Comparison of ENCODE assay signal across 17 cellular contexts in genomic region chr7:47477191-47478016, GRCh38.
DNase-seq lines count a peak whose midpoint lies in the region; ATAC-seq, FAIRE-seq and TF ChIP-seq lines count a peak whose summit lies in the region.
"Had no signal": no experiment of that assay in that cellular context is flagged by ENCODE, and none has a peak within 500 bp of the region (broad histone marks: within the 10 kb centered on the region; RNA-seq: fewer than 3 reads in every experiment).

No MANE protein-coding gene starts in this region.

- H3K9ac ChIP-seq in HepG2 (ENCODE audit: insufficient read depth, low read depth, low read length), result no peak overlapping the region

- H3K36me3 Mint-ChIP-seq in activated naive CD4-positive, alpha-beta T cell treated with anti-CD3 and anti-CD28 coated beads, Interleukin-2, amount 50 U/mL, for 72 hours, result no peaks in the 10 kb centered on the region

- TF ChIP-seq POLR2A in HepG2 (IDR thresholded peaks at IDR 0.05; ENCODE audit: insufficient read depth in 1 of 2, low read depth in 2 of 2, low read length in 2 of 2) (no peak), testis (IDR thresholded peaks at IDR 0.05) (no peak)

- no peak for FAIRE-seq in HepG2 (lab: Jason Lieb, UNC)

- H3K9me3 Mint-ChIP-seq in activated naive CD4-positive, alpha-beta T cell treated with anti-CD3 and anti-CD28 coated beads, Interleukin-2, amount 50 U/mL, for 72 hours, result no peaks in the 10 kb centered on the region
- H3K9me3 Mint-ChIP-seq: stimulated activated naive CD8-positive, alpha-beta T cell treated with anti-CD3 and anti-CD28 coated beads, Interleukin-15, amount 100 ng/mL, for 72 hours had no signal

- TF ChIP-seq CTCF in heart right ventricle (IDR thresholded peaks at IDR 0.05), result no peak
- no peak for TF ChIP-seq CTCF in HepG2 (CRISPR knock-in tag; IDR thresholded peaks at IDR 0.05)
- no peak for TF ChIP-seq CTCF in testis (IDR thresholded peaks at IDR 0.05)

- no peak for TF ChIP-seq RAD21 in HepG2 (CRISPR knock-in tag; IDR thresholded peaks at IDR 0.05)

- H3K4me1 ChIP-seq in heart right ventricle, result peaks cover 14 to 77% (median 56%) of the 10 kb centered on the region in 9 donors
- peaks cover 96% of the 10 kb centered on the region for H3K4me1 ChIP-seq in HepG2 (ENCODE audit: insufficient read depth, low read length)
- H3K4me1 ChIP-seq in testis, result peaks cover 77% of the 10 kb centered on the region

- POLR2A ChIA-PET in HepG2 (lab: Yijun Ruan, JAX), result interaction anchor here (1.5 to 3.9 kb wide), 2 partner anchors 22 to 61 kb away, joined by 3 to 46 read pairs; no protein-coding TSS in a partner anchor

- CTCF ChIA-PET in HepG2 (lab: Yijun Ruan, JAX; ENCODE audit: low intra/inter-chr PET ratio, low total read pairs), result no interaction called here

- no TSS peak for BruUV-seq in HepG2 (replicated peaks; lab: Mats Ljungman, UMichigan)

- peaks cover 33% of the 10 kb centered on the region for H4K20me1 ChIP-seq in HepG2 (ENCODE audit: insufficient read depth, low read length)

- H3K4me2 ChIP-seq in HepG2 (ENCODE audit: low read depth, low read length), result no peak overlapping the region

- in situ Hi-C loops in HepG2 (cut with HindIII; ENCODE audit: extremely low pct_ligation_motif_present, low pct_unique_long_range_greater_than_20kb), result loop anchor here (5.0 kb wide), 1 partner anchor 100 kb away; no protein-coding TSS in a partner anchor

- H2AFZ ChIP-seq in HepG2 (ENCODE audit: low read length), result no peak overlapping the region

- no peaks in the 10 kb centered on the region for H3K9me3 ChIP-seq in heart right ventricle
- no peaks in the 10 kb centered on the region for H3K9me3 ChIP-seq in HepG2 (ENCODE audit: low read length)
- H3K9me3 ChIP-seq in testis, result no peaks in the 10 kb centered on the region
- H3K9me3 ChIP-seq: neutrophil, SJSA1 had no signal

- intact Hi-C loops in heart right ventricle (cut with DNase I), result no loop called here
- intact Hi-C loops in left ventricle myocardium superior (cut with micrococcal nuclease), result no loop called here
- intact Hi-C loops in HepG2 (cut with micrococcal nuclease; ENCODE audit: unreplicated experiment), result loop anchor here (5.0 to 10.0 kb wide), 2 partner anchors 35 to 307 kb away; no protein-coding TSS in a partner anchor
- intact Hi-C loops in testis (cut with DNase I; ENCODE audit: low total_unique reads), result no loop called here

- DNase-seq in heart right ventricle, result no peak
- no peak for DNase-seq in left ventricle myocardium superior
- peak; percentile 10 for DNase-seq in NCI-H774 (lab: John Stamatoyannopoulos, UW)
- no peak for DNase-seq in HepG2 (ENCODE audit: low spot score)
- no peak for DNase-seq in testis
- DNase-seq in NCI-H1092 (lab: John Stamatoyannopoulos, UW), result no peak
- DNase-seq in activated naive CD4-positive, alpha-beta T cell treated with anti-CD3 and anti-CD28 coated beads, Interleukin-2, amount 50 U/mL, for 72 hours (ENCODE audit: low spot score in 2 of 2), result no peak
- DNase-seq: activated effector memory CD4-positive, alpha-beta T cell treated with anti-CD3 and anti-CD28 coated beads, Interleukin-2, amount 50 U/mL, for 16 hours; Calu3; effector memory CD4-positive, alpha-beta T cell; mammary epithelial cell; NK-92 treated with Interleukin-12 subunit alpha and Interleukin-12 subunit beta, amount 100 ng/mL, for 24 hours; stimulated activated naive CD8-positive, alpha-beta T cell treated with anti-CD3 and anti-CD28 coated beads, Interleukin-15, amount 100 ng/mL, for 72 hours had no signal

- 68 to 69% methylated on average over 8 of the region's 8 CpGs for WGBS in heart right ventricle, 2 donors
- WGBS in HepG2 (ENCODE audit: low lambda C conversion rate), result 81% methylated on average over 7 of the region's 8 CpGs
- WGBS in testis, 2 donors, result 45 to 67% methylated on average over 3 to 8 of the region's 8 CpGs

- H3K27me3 ChIP-seq in heart right ventricle, result no peaks in the 10 kb centered on the region
- H3K27me3 ChIP-seq in HepG2 (ENCODE audit: control insufficient read depth in 1 of 2, insufficient read depth in 2 of 2, low read length in 2 of 2), result no peaks in the 10 kb centered on the region
- H3K27me3 ChIP-seq in testis, result no peaks in the 10 kb centered on the region
- H3K27me3 ChIP-seq: SJSA1 had no signal

- peaks cover 84% of the 10 kb centered on the region for H3K79me2 ChIP-seq in HepG2 (ENCODE audit: insufficient read depth, low read length)

- H3K27ac Mint-ChIP-seq in activated naive CD4-positive, alpha-beta T cell treated with anti-CD3 and anti-CD28 coated beads, Interleukin-2, amount 50 U/mL, for 72 hours, result no peak overlapping the region
- H3K27ac Mint-ChIP-seq: stimulated activated naive CD8-positive, alpha-beta T cell treated with anti-CD3 and anti-CD28 coated beads, Interleukin-15, amount 100 ng/mL, for 72 hours had no signal

- no peak for ATAC-seq in heart right ventricle
- ATAC-seq in left ventricle myocardium superior, result no peak
- ATAC-seq in HepG2, result no peak
- ATAC-seq in activated naive CD4-positive, alpha-beta T cell treated with anti-CD3 and anti-CD28 coated beads, Interleukin-2, amount 50 U/mL, for 72 hours, result no peak
- ATAC-seq in GM21786 (IDR thresholded peaks at IDR 0.05; ENCODE audit: unreplicated experiment), result no peak
- ATAC-seq: stimulated activated naive CD8-positive, alpha-beta T cell treated with anti-CD3 and anti-CD28 coated beads, Interleukin-15, amount 100 ng/mL, for 72 hours had no signal

- H3K36me3 ChIP-seq in heart right ventricle (peaks cover 0 to 8% (median 0%) of the 10 kb centered on the region in 9 donors), HepG2 (replicated peaks in 1 of 2; ENCODE audit: control insufficient read depth in 1 of 2, insufficient read depth in 2 of 2, low read length in 2 of 2) (peaks cover 6 to 38% of the 10 kb centered on the region in 2 experiments; a peak in 4 of 5 replicates), testis (ENCODE audit: low read depth, missing control alignments) (no peaks in the 10 kb centered on the region)
- H3K36me3 ChIP-seq: neutrophil had no signal

- H3K27ac ChIP-seq in heart right ventricle (peak overlapping the region in 9 of 10 donors; percentile 28 to 89 (median 43)), HepG2 (ENCODE audit: extremely low read length, insufficient read depth, low read length) (peak overlapping the region; percentile 82), testis (peak overlapping the region; percentile 46 to 68)
- H3K27ac ChIP-seq: neutrophil, SJSA1 had no signal

- no peak overlapping the region for H3K4me3 ChIP-seq in heart right ventricle
- no peak overlapping the region for H3K4me3 ChIP-seq in HepG2 (replicated peaks in 1 of 3; ENCODE audit: insufficient read depth in 1 of 3, low read depth in 2 of 3, low read length in 3 of 3)
- H3K4me3 ChIP-seq in testis, result no peak overlapping the region
- H3K4me3 ChIP-seq: SJSA1, skin epidermis had no signal

- TF ChIP-seq EP300 in HepG2 (IDR thresholded peaks at IDR 0.05; ENCODE audit: low read depth in 2 of 2, low read length in 2 of 2) (no peak), HepG2 (CRISPR knock-in tag; IDR thresholded peaks at IDR 0.05; ENCODE audit: borderline replicate concordance) (no peak)

TF ChIP-seq in HepG2, 621 proteins besides CTCF, POLR2A, EP300 and RAD21:
- TF ChIP-seq TBL1XR1 (IDR thresholded peaks at IDR 0.05; ENCODE audit: borderline replicate concordance, low read length, partially characterized antibody) (no peak), ARID2 (CRISPR knock-in tag; IDR thresholded peaks at IDR 0.05; ENCODE audit: borderline replicate concordance) (no peak), ZEB1 (IDR thresholded peaks at IDR 0.05; ENCODE audit: insufficient replicate concordance, low read depth) (peak; percentile 36), PATZ1 (CRISPR knock-in tag; IDR thresholded peaks at IDR 0.05) (peak; percentile 15; the same call in 1 of the 2 replicates), ZNF616 (CRISPR knock-in tag; IDR thresholded peaks at IDR 0.05; ENCODE audit: low read depth) (no peak), ZBTB33 (CRISPR knock-in tag; IDR thresholded peaks at IDR 0.05) (peak; percentile 95), ZNF274 (CRISPR knock-in tag; IDR thresholded peaks at IDR 0.05) (no peak), ZBTB38 (CRISPR knock-in tag; IDR thresholded peaks at IDR 0.05) (0 out of 2 replicates have a peak, but pooled peaks have one; percentile 40), TEAD2 (CRISPR knock-in tag; IDR thresholded peaks at IDR 0.05) (no peak)
